ENCODE assay signal across 13 cellular contexts in genomic region chr3:127799476-127800222, GRCh38. TPM values are rescaled to one million over a fixed set of nuclear protein-coding genes. Genes with fewer than 3 reads are reported as not detected.
DNase-seq lines count a peak whose midpoint lies in the region; ATAC-seq, FAIRE-seq and TF ChIP-seq lines count a peak whose summit lies in the region.
"Had no signal": no experiment of that assay in that cellular context is flagged by ENCODE, and none has a peak within 500 bp of the region (broad histone marks: within the 10 kb centered on the region; RNA-seq: fewer than 3 reads in every experiment).

No MANE protein-coding gene starts in this region.

- H3K27ac Mint-ChIP-seq in activated T-helper 1 cell treated with anti-CD3 and anti-CD28 coated beads, Interleukin-12 subunit alpha, Interleukin-12 subunit beta, Interleukin-2, Interleukin-4 antibody, amounts not matched to agents 30 ng/mL and 10 ng/mL and 1 ng/mL, durations not matched to agents 14 hours and 24 hours and 36 hours, result peak overlapping the region; percentile 13
- H3K27ac Mint-ChIP-seq in activated T-cell treated with anti-CD3 and anti-CD28 coated beads, Interleukin-2, amount 50 U/mL, for 24 hours, result no peak overlapping the region

- H3K79me2 ChIP-seq in HepG2 (ENCODE audit: insufficient read depth, low read length), result no peaks in the 10 kb centered on the region

- DNase-seq in HepG2 (ENCODE audit: low spot score) (no peak), right lobe of liver (no peak), foreskin keratinocyte (peak; percentile 96 to 98), urothelium cell line (ENCODE audit: low spot score) (peak; percentile 71), H7 (no peak)
- DNase-seq in activated T-helper 1 cell treated with anti-CD3 and anti-CD28 coated beads, Interleukin-12 subunit alpha, Interleukin-12 subunit beta, Interleukin-2, Interleukin-4 antibody, amounts not matched to agents 30 ng/mL and 10 ng/mL and 1 ng/mL, durations not matched to agents 14 hours and 24 hours and 36 hours (ENCODE audit: low spot score), result no peak
- no peak for DNase-seq in activated T-cell treated with anti-CD3 and anti-CD28 coated beads, Interleukin-2, amount 50 U/mL, for 24 hours
- DNase-seq: activated T-cell treated with anti-CD3 and anti-CD28 coated beads, Interleukin-2, amount 50 U/mL, for 1 hour; effector CD8-positive, alpha-beta T cell; NCI-H446 treated with DMSO at 0.1 percent for 48 hours; stimulated activated CD4-positive, alpha-beta T cell treated with anti-CD3 and anti-CD28 coated beads, Interleukin-15, amount 100 ng/mL, for 24 hours; substantia nigra had no signal

- H3K4me3 ChIP-seq in HepG2 (replicated peaks in 1 of 3; ENCODE audit: insufficient read depth in 1 of 3, low read depth in 2 of 3, low read length in 3 of 3), result no peak overlapping the region
- H3K4me3 ChIP-seq in right lobe of liver, result no peak overlapping the region
- no peak overlapping the region for H3K4me3 ChIP-seq in H7 (ENCODE audit: insufficient read depth, low read depth, low read length)

- H3K27ac ChIP-seq in HepG2 (ENCODE audit: extremely low read length, insufficient read depth, low read length), result no peak overlapping the region
- no peak overlapping the region for H3K27ac ChIP-seq in right lobe of liver
- H3K27ac ChIP-seq in foreskin keratinocyte, result peak overlapping the region; percentile 96

- ATAC-seq in HepG2 (no peak), right lobe of liver (no peak), foreskin keratinocyte (peak; percentile 80), GM19035 (IDR thresholded peaks at IDR 0.05; ENCODE audit: unreplicated experiment) (no peak)

- WGBS in HepG2 (ENCODE audit: low lambda C conversion rate), result 19% methylated on average over 6 of the region's 6 CpGs
- 84% methylated on average over 5 of the region's 6 CpGs for WGBS in right lobe of liver (ENCODE audit: insufficient coverage, low coverage, low lambda C conversion rate, missing lambda C conversion rate)

- no TSS peak for BruUV-seq in HepG2 (replicated peaks; lab: Mats Ljungman, UMichigan)

- peaks cover 13% of the 10 kb centered on the region for H3K4me1 Mint-ChIP-seq in activated T-helper 1 cell treated with anti-CD3 and anti-CD28 coated beads, Interleukin-12 subunit alpha, Interleukin-12 subunit beta, Interleukin-2, Interleukin-4 antibody, amounts not matched to agents 30 ng/mL and 10 ng/mL and 1 ng/mL, durations not matched to agents 14 hours and 24 hours and 36 hours (ENCODE audit: low read depth)
- peaks cover 10% of the 10 kb centered on the region for H3K4me1 Mint-ChIP-seq in activated T-cell treated with anti-CD3 and anti-CD28 coated beads, Interleukin-2, amount 50 U/mL, for 24 hours (ENCODE audit: low read depth)

- H3K9me3 ChIP-seq in HepG2 (ENCODE audit: low read length), result no peaks in the 10 kb centered on the region
- no peaks in the 10 kb centered on the region for H3K9me3 ChIP-seq in right lobe of liver

- CTCF ChIA-PET in HepG2 (lab: Yijun Ruan, JAX; ENCODE audit: low intra/inter-chr PET ratio, low total read pairs), result no interaction called here

- no peak for FAIRE-seq in HepG2 (lab: Jason Lieb, UNC)
- no peak for FAIRE-seq in urothelium cell line (lab: Jason Lieb, UNC)

- in situ Hi-C loops in HepG2 (cut with HindIII; ENCODE audit: extremely low pct_ligation_motif_present, low pct_unique_long_range_greater_than_20kb), result no loop called here

- TF ChIP-seq CTCF in HepG2 (CRISPR knock-in tag; IDR thresholded peaks at IDR 0.05) (no peak), right lobe of liver (IDR thresholded peaks at IDR 0.05) (no peak), foreskin keratinocyte (conservative IDR thresholded peaks at IDR 0.05) (no peak)

- H3K36me3 ChIP-seq in HepG2 (replicated peaks in 1 of 2; ENCODE audit: control insufficient read depth in 1 of 2, insufficient read depth in 2 of 2, low read length in 2 of 2) (no peaks in the 10 kb centered on the region), right lobe of liver (peaks cover 0 to 10% (median 5%) of the 10 kb centered on the region in 4 donors), H7 (replicated peaks; ENCODE audit: control insufficient read depth, insufficient read depth, low read length) (no peaks in the 10 kb centered on the region)

- no peak for TF ChIP-seq RAD21 in HepG2 (CRISPR knock-in tag; IDR thresholded peaks at IDR 0.05)

- peaks cover 2% of the 10 kb centered on the region for H3K36me3 Mint-ChIP-seq in activated T-helper 1 cell treated with anti-CD3 and anti-CD28 coated beads, Interleukin-12 subunit alpha, Interleukin-12 subunit beta, Interleukin-2, Interleukin-4 antibody, amounts not matched to agents 30 ng/mL and 10 ng/mL and 1 ng/mL, durations not matched to agents 14 hours and 24 hours and 36 hours (ENCODE audit: low read depth)
- H3K36me3 Mint-ChIP-seq in activated T-cell treated with anti-CD3 and anti-CD28 coated beads, Interleukin-2, amount 50 U/mL, for 24 hours (ENCODE audit: low read depth), result no peaks in the 10 kb centered on the region

- POLR2A ChIA-PET in HepG2 (lab: Yijun Ruan, JAX), result no interaction called here

- H2AFZ ChIP-seq in HepG2 (ENCODE audit: low read length), result no peak overlapping the region

- no peak for TF ChIP-seq EP300 in HepG2 (IDR thresholded peaks at IDR 0.05; ENCODE audit: low read depth in 2 of 2, low read length in 2 of 2)
- TF ChIP-seq EP300 in HepG2 (CRISPR knock-in tag; IDR thresholded peaks at IDR 0.05; ENCODE audit: borderline replicate concordance), result no peak

- no peaks in the 10 kb centered on the region for H4K20me1 ChIP-seq in HepG2 (ENCODE audit: insufficient read depth, low read length)

- no peak overlapping the region for H3K4me3 Mint-ChIP-seq in activated T-helper 1 cell treated with anti-CD3 and anti-CD28 coated beads, Interleukin-12 subunit alpha, Interleukin-12 subunit beta, Interleukin-2, Interleukin-4 antibody, amounts not matched to agents 30 ng/mL and 10 ng/mL and 1 ng/mL, durations not matched to agents 14 hours and 24 hours and 36 hours
- no peak overlapping the region for H3K4me3 Mint-ChIP-seq in activated T-cell treated with anti-CD3 and anti-CD28 coated beads, Interleukin-2, amount 50 U/mL, for 24 hours

- no peaks in the 10 kb centered on the region for H3K4me1 ChIP-seq in HepG2 (ENCODE audit: insufficient read depth, low read length)
- H3K4me1 ChIP-seq in right lobe of liver, result peaks cover 0 to 11% (median 4%) of the 10 kb centered on the region in 4 donors
- H3K4me1 ChIP-seq in foreskin keratinocyte, result peaks cover 31% of the 10 kb centered on the region

- H3K4me2 ChIP-seq in HepG2 (ENCODE audit: low read depth, low read length), result no peak overlapping the region

- H3K27me3 ChIP-seq in HepG2 (ENCODE audit: control insufficient read depth in 1 of 2, insufficient read depth in 2 of 2, low read length in 2 of 2) (peaks cover 2 to 5% of the 10 kb centered on the region in 2 experiments; a peak in 2 of 5 replicates), right lobe of liver (no peaks in the 10 kb centered on the region), foreskin keratinocyte (no peaks in the 10 kb centered on the region), H7 (ENCODE audit: control insufficient read depth, insufficient read depth, low read length) (no peaks in the 10 kb centered on the region)

- intact Hi-C loops in HepG2 (cut with micrococcal nuclease; ENCODE audit: unreplicated experiment) (no loop called here), right lobe of liver (cut with DNase I) (no loop called here)
- intact Hi-C loops in activated T-helper 1 cell treated with anti-CD3 and anti-CD28 coated beads, Interleukin-12 subunit alpha, Interleukin-12 subunit beta, Interleukin-2, Interleukin-4 antibody, amounts not matched to agents 30 ng/mL and 10 ng/mL and 1 ng/mL, durations not matched to agents 14 hours and 24 hours and 36 hours (cut with micrococcal nuclease), result no loop called here

- TF ChIP-seq POLR2A in HepG2 (IDR thresholded peaks at IDR 0.05; ENCODE audit: insufficient read depth in 1 of 2, low read depth in 2 of 2, low read length in 2 of 2) (no peak), right lobe of liver (IDR thresholded peaks at IDR 0.05) (no peak)

- no peak overlapping the region for H3K9ac ChIP-seq in HepG2 (ENCODE audit: insufficient read depth, low read depth, low read length)

- peaks cover 4% of the 10 kb centered on the region for H3K9me3 Mint-ChIP-seq in activated T-helper 1 cell treated with anti-CD3 and anti-CD28 coated beads, Interleukin-12 subunit alpha, Interleukin-12 subunit beta, Interleukin-2, Interleukin-4 antibody, amounts not matched to agents 30 ng/mL and 10 ng/mL and 1 ng/mL, durations not matched to agents 14 hours and 24 hours and 36 hours
- no peaks in the 10 kb centered on the region for H3K9me3 Mint-ChIP-seq in activated T-cell treated with anti-CD3 and anti-CD28 coated beads, Interleukin-2, amount 50 U/mL, for 24 hours

- no peaks in the 10 kb centered on the region for H3K27me3 Mint-ChIP-seq in activated T-helper 1 cell treated with anti-CD3 and anti-CD28 coated beads, Interleukin-12 subunit alpha, Interleukin-12 subunit beta, Interleukin-2, Interleukin-4 antibody, amounts not matched to agents 30 ng/mL and 10 ng/mL and 1 ng/mL, durations not matched to agents 14 hours and 24 hours and 36 hours (ENCODE audit: insufficient read depth)
- H3K27me3 Mint-ChIP-seq in activated T-cell treated with anti-CD3 and anti-CD28 coated beads, Interleukin-2, amount 50 U/mL, for 24 hours, result peaks cover 4% of the 10 kb centered on the region

RNA-seq across cellular contexts. Expression of gene MGLL, which starts 22.7 kb away (rescaled TPM):
- total RNA-seq in HepG2 (2016; rRNA removed; fragmentation: Illumina TruSeq; extraction: Trizol), result not detected in 2 replicates
- not detected in 2 replicates for total RNA-seq in HepG2 (2016; cell fraction: cytosol; rRNA removed; fragmentation: Illumina TruSeq; extraction: Trizol; ENCODE audit: low read depth)
- total RNA-seq in HepG2 (2016; cell fraction: insoluble cytoplasmic fraction; rRNA removed; fragmentation: Illumina TruSeq; extraction: Trizol), result not detected in 2 replicates
- not detected in 2 replicates for total RNA-seq in HepG2 (2016; cell fraction: membrane; rRNA removed; fragmentation: Illumina TruSeq; extraction: Trizol)
- total RNA-seq in HepG2 (2016; cell fraction: nucleus; rRNA removed; fragmentation: Illumina TruSeq; extraction: Trizol), result not detected in 2 replicates
- polyA plus RNA-seq in HepG2 (2011; rRNA removed), result not detected in 2 replicates
- 0.08 TPM in 1 of 2 replicates, not detected in the other for polyA plus RNA-seq in HepG2 (2011; cell fraction: cytosol; rRNA removed)
- 0.09 TPM in 1 of 2 replicates, not detected in the other for polyA plus RNA-seq in HepG2 (2011; cell fraction: nucleus; rRNA removed)
- 0.04 TPM in 1 of 2 replicates, not detected in the other for polyA plus RNA-seq in HepG2 (2012)
- polyA plus RNA-seq in HepG2 (2016; cell fraction: cytosol; fragmentation: Illumina TruSeq; extraction: Trizol; ENCODE audit: low read depth), result not detected in 2 replicates
- polyA plus RNA-seq in HepG2 (2016; cell fraction: insoluble cytoplasmic fraction; fragmentation: Illumina TruSeq; extraction: Trizol; ENCODE audit: low read depth), result not detected in 2 replicates
- polyA plus RNA-seq in HepG2 (2016; cell fraction: membrane; fragmentation: Illumina TruSeq; extraction: Trizol; ENCODE audit: low read depth), result not detected in 2 replicates
- polyA plus RNA-seq in HepG2 (2016; cell fraction: nucleus; fragmentation: Illumina TruSeq; extraction: Trizol; ENCODE audit: insufficient read depth, low read depth), result not detected in 2 replicates
- polyA minus RNA-seq in HepG2 (2011; rRNA and poly(A)+ RNA removed; ENCODE audit: low replicate concordance), result 47.9 TPM in 1 of 2 replicates, not detected in the other
- polyA minus RNA-seq in HepG2 (2011; cell fraction: cytosol; rRNA and poly(A)+ RNA removed), result 0.26 TPM in 1 of 2 replicates, not detected in the other
- 0.12 and 0.52 TPM in 2 replicates for polyA minus RNA-seq in HepG2 (2011; cell fraction: nucleus; rRNA and poly(A)+ RNA removed)
- 100 to 1,000 TPM in 5 of 6 experiments, 10 to 100 TPM in 1; 97.0 to 168 (median 115) TPM for total RNA-seq in right lobe of liver
- 2.2 and 2.5 TPM in 2 replicates for total RNA-seq in activated T-helper 1 cell treated with anti-CD3 and anti-CD28 coated beads, Interleukin-12 subunit alpha, Interleukin-12 subunit beta, Interleukin-2, Interleukin-4 antibody, amounts not matched to agents 30 ng/mL and 10 ng/mL and 1 ng/mL, durations not matched to agents 14 hours and 24 hours and 36 hours
- 48.7 and 54.9 TPM in 2 replicates for total RNA-seq in foreskin keratinocyte
- 37.9 and 39.9 TPM in 2 replicates for polyA plus RNA-seq in foreskin keratinocyte
- 0.07 and 0.31 TPM in 2 replicates for total RNA-seq in H7 (2014; rRNA removed; shearing (Covaris generic))

Comparison
In these comparisons a context has a peak if more than half of its experiments do, and no peak if none do; other contexts are left out.
1. RNA of gene MGLL, which starts 22.7 kb away (total RNA-seq): 97.0 to 168 TPM in right lobe of liver and 48.7 to 54.9 TPM in foreskin keratinocyte; 2.2 to 2.5 TPM in activated T-helper 1 cell treated with anti-CD3 and anti-CD28 coated beads, Interleukin-12 subunit alpha, Interleukin-12 subunit beta, Interleukin-2, Interleukin-4 antibody, amounts not matched to agents 30 ng/mL and 10 ng/mL and 1 ng/mL, durations not matched to agents 14 hours and 24 hours and 36 hours, 0.07 to 0.31 TPM in H7 and not detected in HepG2; every median in the first group is over 10 times any median in the second.
2. DNase-seq: peak in foreskin keratinocyte (2 of 2) and urothelium cell line (single experiment); none in HepG2 (single experiment), right lobe of liver (0 of 3), activated T-helper 1 cell treated with anti-CD3 and anti-CD28 coated beads, Interleukin-12 subunit alpha, Interleukin-12 subunit beta, Interleukin-2, Interleukin-4 antibody, amounts not matched to agents 30 ng/mL and 10 ng/mL and 1 ng/mL, durations not matched to agents 14 hours and 24 hours and 36 hours (single experiment), activated T-cell treated with anti-CD3 and anti-CD28 coated beads, Interleukin-2, amount 50 U/mL, for 24 hours (single experiment) and H7 (single experiment).